In genomic region chr11:68330700-68331337, GRCh38 we compare ENCODE assay signal across 9 cellular contexts. TPM values are rescaled to one million over a fixed set of nuclear protein-coding genes. Genes with fewer than 3 reads are reported as not detected.
DNase-seq lines count a peak whose midpoint lies in the region; ATAC-seq and TF ChIP-seq lines count a peak whose summit lies in the region.
"Had no signal": no experiment of that assay in that cellular context is flagged by ENCODE, and none has a peak within 500 bp of the region (broad histone marks: within the 10 kb centered on the region; RNA-seq: fewer than 3 reads in every experiment).

No MANE protein-coding gene starts in this region.

- H3K23ac ChIP-seq in mesenchymal stem cell (ENCODE audit: low read length in 2 of 2) = no peak overlapping the region

- peak overlapping the region; percentile 24 for H2AK5ac ChIP-seq in mesenchymal stem cell (ENCODE audit: low read length, severe bottlenecking)

- peak overlapping the region in 3 of 4 donors; percentile 64 to 81 (median 72) for H3K27ac ChIP-seq in body of pancreas
- H3K27ac ChIP-seq in mesenchymal stem cell (ENCODE audit: low read length, poor library complexity, severe bottlenecking) = no peak overlapping the region
- peak overlapping the region; percentile 54 to 71 for H3K27ac ChIP-seq in tibial artery

- no peak for TF ChIP-seq POLR2A in body of pancreas (IDR thresholded peaks at IDR 0.05)

- DNase-seq in activated T-cell treated with anti-CD3 and anti-CD28 coated beads, Interleukin-2, amount 50 U/mL, for 72 hours = no peak
- DNase-seq in activated T-cell treated with anti-CD3 and anti-CD28 coated beads, Interleukin-2, amount 50 U/mL, for 48 hours = no peak
- DNase-seq in body of pancreas (no peak), mesenchymal stem cell (no peak), tibial artery (no peak), islet precursor cell (no peak), COLO668 (lab: John Stamatoyannopoulos, UW; ENCODE audit: unreplicated experiment) (no peak)
- DNase-seq: NCI-H1436 treated with DMSO at 0.1 percent for 48 hours had no signal

- H4K91ac ChIP-seq in mesenchymal stem cell (ENCODE audit: low read length) = peak overlapping the region; percentile 67

- H3K27ac Mint-ChIP-seq in activated T-cell treated with anti-CD3 and anti-CD28 coated beads, Interleukin-2, amount 50 U/mL, for 72 hours = no peak overlapping the region

- no peak overlapping the region for H2AFZ ChIP-seq in mesenchymal stem cell (ENCODE audit: low read depth, low read length)

- H2BK15ac ChIP-seq in mesenchymal stem cell (ENCODE audit: low read depth, poor library complexity, severe bottlenecking) = no peak overlapping the region

- peaks cover 63% of the 10 kb centered on the region for H3K4me1 Mint-ChIP-seq in activated T-cell treated with anti-CD3 and anti-CD28 coated beads, Interleukin-2, amount 50 U/mL, for 72 hours (ENCODE audit: low read depth)

- peaks cover 54% of the 10 kb centered on the region for H3K79me1 ChIP-seq in mesenchymal stem cell (replicated peaks; ENCODE audit: low read length, poor library complexity, severe bottlenecking)

- H3K9ac ChIP-seq in mesenchymal stem cell (ENCODE audit: low read length) = no peak overlapping the region

- no peaks in the 10 kb centered on the region for H3K9me3 Mint-ChIP-seq in activated T-cell treated with anti-CD3 and anti-CD28 coated beads, Interleukin-2, amount 50 U/mL, for 72 hours

- H3K9me3 ChIP-seq in body of pancreas (no peaks in the 10 kb centered on the region), mesenchymal stem cell (ENCODE audit: control insufficient read depth, low read length) (no peaks in the 10 kb centered on the region), tibial artery (no peaks in the 10 kb centered on the region)

- H2BK120ac ChIP-seq in mesenchymal stem cell (ENCODE audit: low read depth, low read length) = peak overlapping the region; percentile 55

- WGBS in body of pancreas, 2 donors = 75 to 81% methylated on average over 15 to 16 of the region's 16 CpGs
- 88% methylated on average over 14 of the region's 16 CpGs for WGBS in mesenchymal stem cell

- H3K4me3 Mint-ChIP-seq in activated T-cell treated with anti-CD3 and anti-CD28 coated beads, Interleukin-2, amount 50 U/mL, for 72 hours = peak overlapping the region; percentile 25 to 71

- no peaks in the 10 kb centered on the region for H3K27me3 Mint-ChIP-seq in activated T-cell treated with anti-CD3 and anti-CD28 coated beads, Interleukin-2, amount 50 U/mL, for 72 hours (ENCODE audit: low read depth)

- TF ChIP-seq CTCF in body of pancreas (IDR thresholded peaks at IDR 0.05) (no peak), tibial artery (IDR thresholded peaks at IDR 0.05) (no peak)

- H2BK5ac ChIP-seq in mesenchymal stem cell (ENCODE audit: low read depth, low read length, poor library complexity, severe bottlenecking) = no peak overlapping the region

- peak overlapping the region; percentile 35 to 51 for H3K4ac ChIP-seq in mesenchymal stem cell (ENCODE audit: low read depth in 1 of 2, low read length in 2 of 2)

- H3K36me3 ChIP-seq in body of pancreas (replicated peaks in 1 of 2; ENCODE audit: insufficient read depth in 1 of 2, low read depth in 2 of 2) = no peaks in the 10 kb centered on the region
- H3K36me3 ChIP-seq in mesenchymal stem cell (ENCODE audit: control insufficient read depth in 1 of 2, insufficient read depth in 2 of 2, low read depth in 1 of 2, low read length in 2 of 2) = peaks cover 0 to 15% of the 10 kb centered on the region in 2 experiments
- no peaks in the 10 kb centered on the region for H3K36me3 ChIP-seq in tibial artery

- peak overlapping the region; percentile 19 for H4K8ac ChIP-seq in mesenchymal stem cell (ENCODE audit: low read length)

- peaks cover 57% of the 10 kb centered on the region for H3K4me1 ChIP-seq in body of pancreas
- H3K4me1 ChIP-seq in mesenchymal stem cell (ENCODE audit: control insufficient read depth, insufficient read depth, low read depth, low read length) = peaks cover 38% of the 10 kb centered on the region
- H3K4me1 ChIP-seq in tibial artery = peaks cover 3 to 91% (median 72%) of the 10 kb centered on the region in 4 donors

- ATAC-seq in activated T-cell treated with anti-CD3 and anti-CD28 coated beads, Interleukin-2, amount 50 U/mL, for 72 hours (replicated peaks in 1 of 2) = peak; percentile 32
- ATAC-seq in body of pancreas = no peak
- ATAC-seq in GM18511 (IDR thresholded peaks at IDR 0.05; ENCODE audit: unreplicated experiment) = no peak

- intact Hi-C loops in body of pancreas (cut with DNase I) = no loop called here
- intact Hi-C loops in tibial artery (cut with DNase I; ENCODE audit: low total_unique reads) = no loop called here

- H3K27me3 ChIP-seq in body of pancreas = no peaks in the 10 kb centered on the region
- H3K27me3 ChIP-seq in mesenchymal stem cell (ENCODE audit: control insufficient read depth in 1 of 2, insufficient read depth in 1 of 2, low read length in 2 of 2) = no peaks in the 10 kb centered on the region
- H3K27me3 ChIP-seq in tibial artery = no peaks in the 10 kb centered on the region

- peak overlapping the region; percentile 24 to 48 for H3K18ac ChIP-seq in mesenchymal stem cell (ENCODE audit: low read depth in 1 of 2, low read length in 2 of 2)

- no peaks in the 10 kb centered on the region for H3K36me3 Mint-ChIP-seq in activated T-cell treated with anti-CD3 and anti-CD28 coated beads, Interleukin-2, amount 50 U/mL, for 72 hours (ENCODE audit: insufficient read depth in 2 of 2)

- H3K14ac ChIP-seq in mesenchymal stem cell (ENCODE audit: low read length in 2 of 2) = no peak overlapping the region

- peak overlapping the region in 1 of 2 experiments; percentile 56 for H2BK12ac ChIP-seq in mesenchymal stem cell (ENCODE audit: low read length in 2 of 2)

- H3K4me2 ChIP-seq in mesenchymal stem cell (ENCODE audit: low read length, poor library complexity, severe bottlenecking) = no peak overlapping the region

- H3K4me3 ChIP-seq in body of pancreas (no peak overlapping the region), mesenchymal stem cell (ENCODE audit: insufficient read depth in 1 of 2, low read depth in 1 of 2, low read length in 2 of 2) (no peak overlapping the region), tibial artery (no peak overlapping the region)

RNA-seq across cellular contexts. Expression of gene LRP5, which starts 18.4 kb away (rescaled TPM):
- total RNA-seq in activated T-cell treated with anti-CD3 and anti-CD28 coated beads, Interleukin-2, amount 50 U/mL, for 72 hours = 1 to 10 TPM; 6.8 to 9.3 TPM
- total RNA-seq in body of pancreas = 10 to 100 TPM; 43.3 to 63.6 TPM
- polyA plus RNA-seq in mesenchymal stem cell (2013, experiment 1 of 2) = 46.4 TPM
- 41.4 TPM for polyA plus RNA-seq in mesenchymal stem cell (2013, experiment 2 of 2)

RNA-seq across cellular contexts. Expression of gene C11orf24, which starts 59.0 kb away (rescaled TPM):
- total RNA-seq in activated T-cell treated with anti-CD3 and anti-CD28 coated beads, Interleukin-2, amount 50 U/mL, for 72 hours = 10 to 100 TPM; 24.7 to 28.4 TPM
- total RNA-seq in body of pancreas = 10 to 100 TPM in 1 of 2 donors, 1 to 10 TPM in 1; 8.2 to 14.3 TPM
- polyA plus RNA-seq in mesenchymal stem cell (2013, experiment 1 of 2) = 90.1 TPM
- 93.9 TPM for polyA plus RNA-seq in mesenchymal stem cell (2013, experiment 2 of 2)

Comparison
In these comparisons a context has a peak if more than half of its experiments do, and no peak if none do; other contexts are left out.
1. ATAC-seq: peak in activated T-cell treated with anti-CD3 and anti-CD28 coated beads, Interleukin-2, amount 50 U/mL, for 72 hours (2 of 2); none in body of pancreas (single experiment) and GM18511 (single experiment).
2. RNA of gene LRP5, which starts 18.4 kb away (total RNA-seq): 43.3 to 63.6 TPM in body of pancreas; 6.8 to 9.3 TPM in activated T-cell treated with anti-CD3 and anti-CD28 coated beads, Interleukin-2, amount 50 U/mL, for 72 hours; every median in the first group is over 4 times any median in the second.